32 cellular contexts compared by ENCODE assay signal in the genomic region with DNA sequence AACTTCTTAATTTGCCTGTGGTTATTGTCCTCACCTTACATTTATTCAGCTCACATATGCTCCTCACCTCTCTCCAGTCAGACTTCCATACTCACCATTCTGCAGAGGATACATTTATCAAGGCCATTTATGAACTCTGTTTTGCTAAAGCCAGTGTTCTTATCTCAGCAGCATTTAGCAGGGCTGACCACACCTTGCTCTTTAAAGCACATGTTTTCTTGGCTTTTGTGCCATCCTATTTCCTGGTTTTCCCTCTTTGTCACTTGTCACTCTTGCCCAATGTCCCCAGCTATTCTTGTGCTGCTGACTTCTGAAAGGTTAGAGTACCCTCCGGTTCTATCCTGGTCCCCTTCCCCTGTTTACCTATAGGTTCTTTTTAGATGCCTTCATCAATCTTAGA.
"Had no signal": no experiment of that assay in that cellular context is flagged by ENCODE, and none has a peak within 500 bp of the region (broad histone marks: within the 10 kb centered on the region; RNA-seq: fewer than 3 reads in every experiment).

No MANE protein-coding gene starts in this region.

- H3K79me2 ChIP-seq: parathyroid adenoma had no signal

- H3K27ac Mint-ChIP-seq: naive thymus-derived CD8-positive, alpha-beta T cell; natural killer cell treated with Interleukin-12 subunit alpha and Interleukin-12 subunit beta and Interleukin-15 and Interleukin-18, amount 100 ng/mL, for 72 hours; nephron progenitor cell; progenitor cell of endocrine pancreas; stimulated activated memory B cell treated with anti-CD40 and anti-IgM and Interleukin-4, amounts not matched to agents 10 μg/mL and 1 μg/mL and 100 μg/mL, for 72 hours; stimulated activated naive CD8-positive, alpha-beta T cell treated with anti-CD3 and anti-CD28 coated beads, Interleukin-15, amount 100 ng/mL, for 72 hours; type B pancreatic cell had no signal

- H3K36me3 ChIP-seq: ovary, right lobe of liver, sigmoid colon, spleen, suprapubic skin, tibial artery, transverse colon, upper lobe of right lung, uterus had no signal

- DNase-seq: naive thymus-derived CD8-positive, alpha-beta T cell; nephron progenitor cell; occipital lobe; ovary; posterior cingulate gyrus; psoas muscle; right cardiac atrium; right lobe of liver; sigmoid colon; spleen; stimulated activated CD4-positive, alpha-beta T cell treated with anti-CD3 and anti-CD28 coated beads, Interleukin-12 subunit alpha, Interleukin-12 subunit beta, amount 100 ng/mL, for 4 hours; stimulated activated CD4-positive, alpha-beta T cell treated with anti-CD3 and anti-CD28 coated beads, Interleukin-1b, Interleukin-23, amount 100 ng/mL, for 48 hours; stimulated activated CD4-positive, alpha-beta T cell treated with anti-CD3 and anti-CD28 coated beads, Interleukin-4, amount 100 ng/mL, for 1 hour; stimulated activated CD4-positive, alpha-beta T cell treated with anti-CD3 and anti-CD28 coated beads, Interleukin-4, amount 100 ng/mL, for 4 hours; stimulated activated CD8-positive, alpha-beta memory T cell treated with anti-CD3 and anti-CD28 coated beads, Interleukin-4, amount 100 ng/mL, for 48 hours; stimulated activated naive CD4-positive, alpha-beta T cell; stimulated activated naive CD8-positive, alpha-beta T cell treated with anti-CD3 and anti-CD28 coated beads, Interleukin-15, amount 100 ng/mL, for 72 hours; stimulated activated naive CD8-positive, alpha-beta T cell treated with anti-CD3 and anti-CD28 coated beads, Interleukin-15, Interleukin-2, amounts not matched to agents 100 U/mL and 50 U/mL, for 24 hours; substantia nigra; testis; tibial artery; transverse colon; upper lobe of right lung; uterus had no signal

- H3K36me3 Mint-ChIP-seq: naive thymus-derived CD8-positive, alpha-beta T cell; natural killer cell treated with Interleukin-12 subunit alpha and Interleukin-12 subunit beta and Interleukin-15 and Interleukin-18, amount 100 ng/mL, for 72 hours; stimulated activated memory B cell treated with anti-CD40 and anti-IgM and Interleukin-4, amounts not matched to agents 10 μg/mL and 1 μg/mL and 100 μg/mL, for 72 hours; type B pancreatic cell had no signal

- H2AFZ ChIP-seq: parathyroid adenoma had no signal

- H3K9me3 ChIP-seq: ovary, psoas muscle, right lobe of liver, sigmoid colon, spleen, suprapubic skin, testis, tibial artery, transverse colon, upper lobe of right lung, uterus had no signal

- H3K4me3 Mint-ChIP-seq: naive thymus-derived CD8-positive, alpha-beta T cell; natural killer cell treated with Interleukin-12 subunit alpha and Interleukin-12 subunit beta and Interleukin-15 and Interleukin-18, amount 100 ng/mL, for 72 hours; nephron progenitor cell; neural crest cell; stimulated activated memory B cell treated with anti-CD40 and anti-IgM and Interleukin-4, amounts not matched to agents 10 μg/mL and 1 μg/mL and 100 μg/mL, for 72 hours; stimulated activated naive CD8-positive, alpha-beta T cell treated with anti-CD3 and anti-CD28 coated beads, Interleukin-15, amount 100 ng/mL, for 72 hours; type B pancreatic cell had no signal

- H3K27me3 ChIP-seq: ovary, right lobe of liver, sigmoid colon, spleen, suprapubic skin, testis, tibial artery, transverse colon, upper lobe of right lung, uterus had no signal

- H3K4me1 ChIP-seq: parathyroid adenoma, psoas muscle, right lobe of liver, sigmoid colon, spleen, suprapubic skin, testis, tibial artery, transverse colon, upper lobe of right lung, uterus had no signal

- H3K4me3 ChIP-seq: ovary, psoas muscle, right lobe of liver, sigmoid colon, smooth muscle cell, spleen, suprapubic skin, testis, tibial artery, transverse colon, upper lobe of right lung, uterus had no signal

- H3K27ac ChIP-seq: ovary, parathyroid adenoma, psoas muscle, right lobe of liver, sigmoid colon, spleen, suprapubic skin, testis, tibial artery, transverse colon, upper lobe of right lung, uterus had no signal

- H3K4me2 ChIP-seq: smooth muscle cell had no signal

- H3K27me3 Mint-ChIP-seq: naive thymus-derived CD8-positive, alpha-beta T cell; natural killer cell treated with Interleukin-12 subunit alpha and Interleukin-12 subunit beta and Interleukin-15 and Interleukin-18, amount 100 ng/mL, for 72 hours; progenitor cell of endocrine pancreas; stimulated activated memory B cell treated with anti-CD40 and anti-IgM and Interleukin-4, amounts not matched to agents 10 μg/mL and 1 μg/mL and 100 μg/mL, for 72 hours; stimulated activated naive CD8-positive, alpha-beta T cell treated with anti-CD3 and anti-CD28 coated beads, Interleukin-15, amount 100 ng/mL, for 72 hours; type B pancreatic cell had no signal

- ATAC-seq: naive thymus-derived CD8-positive, alpha-beta T cell; natural killer cell treated with Interleukin-12 subunit alpha and Interleukin-12 subunit beta and Interleukin-15 and Interleukin-18, amount 100 ng/mL, for 72 hours; psoas muscle; right cardiac atrium; right lobe of liver; stimulated activated memory B cell treated with anti-CD40 and anti-IgM and Interleukin-4, amounts not matched to agents 10 μg/mL and 1 μg/mL and 100 μg/mL, for 72 hours; stimulated activated naive CD8-positive, alpha-beta T cell treated with anti-CD3 and anti-CD28 coated beads, Interleukin-15, amount 100 ng/mL, for 72 hours; stimulated activated naive CD8-positive, alpha-beta T cell treated with anti-CD3 and anti-CD28 coated beads, Interleukin-15, Interleukin-2, amounts not matched to agents 100 U/mL and 50 U/mL, for 24 hours; upper lobe of right lung had no signal

- H3K9me3 Mint-ChIP-seq: nephron progenitor cell, neural crest cell, type B pancreatic cell had no signal

- H3K9ac ChIP-seq: parathyroid adenoma had no signal

- H3K4me1 Mint-ChIP-seq: naive thymus-derived CD8-positive, alpha-beta T cell; stimulated activated memory B cell treated with anti-CD40 and anti-IgM and Interleukin-4, amounts not matched to agents 10 μg/mL and 1 μg/mL and 100 μg/mL, for 72 hours; stimulated activated naive CD8-positive, alpha-beta T cell treated with anti-CD3 and anti-CD28 coated beads, Interleukin-15, amount 100 ng/mL, for 72 hours had no signal
